In the genomic region with DNA sequence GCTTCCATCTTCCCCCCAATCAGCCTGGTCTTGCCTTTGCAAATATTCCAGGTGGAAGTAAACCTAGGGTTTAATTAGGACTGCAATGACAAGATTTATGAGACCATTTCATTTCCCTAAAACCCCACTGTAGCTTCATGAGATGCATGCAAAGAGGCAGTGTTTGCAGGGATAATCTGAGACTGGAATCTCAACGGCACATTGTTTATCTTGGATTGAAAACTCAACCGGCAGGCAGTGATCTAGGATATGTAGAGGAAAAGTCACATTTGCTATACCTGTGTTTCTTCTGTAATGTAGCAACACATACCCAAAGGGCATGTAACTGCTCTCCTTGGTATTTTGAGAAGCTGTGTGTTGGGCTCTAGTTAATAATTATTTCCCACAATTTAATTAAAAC, we compare ENCODE assay signal across 29 cellular contexts. TPM values are rescaled to one million over a fixed set of nuclear protein-coding genes. Genes with fewer than 3 reads are reported as not detected.
"Had no signal": no experiment of that assay in that cellular context is flagged by ENCODE, and none has a peak within 500 bp of the region (broad histone marks: within the 10 kb centered on the region; RNA-seq: fewer than 3 reads in every experiment).

No MANE protein-coding gene starts in this region.

- H3K36me3 ChIP-seq: gastroesophageal sphincter, heart left ventricle, sigmoid colon, stomach, thyroid gland, vagina had no signal

- H3K4me1 Mint-ChIP-seq: endodermal cell; memory B cell; naive B cell; neural crest cell; stimulated activated effector memory CD8-positive, alpha-beta T cell treated with anti-CD3 and anti-CD28 coated beads, Interleukin-12 subunit alpha, Interleukin-12 subunit beta, amount 100 ng/mL, for 72 hours had no signal

- H2AFZ ChIP-seq: hepatocyte, parathyroid adenoma had no signal

- H3K27ac Mint-ChIP-seq: endodermal cell; memory B cell; naive B cell; natural killer cell treated with Interleukin-12 subunit alpha and Interleukin-12 subunit beta and Interleukin-15 and Interleukin-18, amount 100 ng/mL, for 72 hours; progenitor cell of endocrine pancreas; stimulated activated effector memory CD8-positive, alpha-beta T cell treated with anti-CD3 and anti-CD28 coated beads, Interleukin-12 subunit alpha, Interleukin-12 subunit beta, amount 100 ng/mL, for 72 hours had no signal

- H3K79me2 ChIP-seq: hepatocyte, parathyroid adenoma had no signal

- ATAC-seq: esophagus mucosa; foreskin keratinocyte; gastroesophageal sphincter; heart left ventricle; left lobe of liver; mucosa of descending colon; natural killer cell treated with Interleukin-12 subunit alpha and Interleukin-12 subunit beta and Interleukin-15 and Interleukin-18, amount 100 ng/mL, for 72 hours; right cardiac atrium; stimulated activated effector memory CD8-positive, alpha-beta T cell treated with anti-CD3 and anti-CD28 coated beads, Interleukin-12 subunit alpha, Interleukin-12 subunit beta, amount 100 ng/mL, for 72 hours had no signal

- H3K27ac ChIP-seq: dorsolateral prefrontal cortex, epithelial cell of prostate, foreskin keratinocyte, gastroesophageal sphincter, heart left ventricle, hepatocyte, parathyroid adenoma, sigmoid colon, stomach, thyroid gland, vagina had no signal

- H3K36me3 Mint-ChIP-seq: memory B cell; natural killer cell treated with Interleukin-12 subunit alpha and Interleukin-12 subunit beta and Interleukin-15 and Interleukin-18, amount 100 ng/mL, for 72 hours; stimulated activated effector memory CD8-positive, alpha-beta T cell treated with anti-CD3 and anti-CD28 coated beads, Interleukin-12 subunit alpha, Interleukin-12 subunit beta, amount 100 ng/mL, for 72 hours had no signal

- H3K9ac ChIP-seq: parathyroid adenoma had no signal

- H3K4me1 ChIP-seq: foreskin keratinocyte, gastroesophageal sphincter, heart left ventricle, parathyroid adenoma, sigmoid colon, stomach, thyroid gland, vagina had no signal

- H3K9me3 Mint-ChIP-seq: endodermal cell had no signal

- H3K4me3 Mint-ChIP-seq: endodermal cell; memory B cell; naive B cell; natural killer cell treated with Interleukin-12 subunit alpha and Interleukin-12 subunit beta and Interleukin-15 and Interleukin-18, amount 100 ng/mL, for 72 hours; neural crest cell; stimulated activated effector memory CD8-positive, alpha-beta T cell treated with anti-CD3 and anti-CD28 coated beads, Interleukin-12 subunit alpha, Interleukin-12 subunit beta, amount 100 ng/mL, for 72 hours had no signal

- H3K4me3 ChIP-seq: dorsolateral prefrontal cortex, gastroesophageal sphincter, heart left ventricle, hepatocyte, lung, mucosa of descending colon, sigmoid colon, stomach, thyroid gland, vagina had no signal

- H3K4me2 ChIP-seq: hepatocyte had no signal

- H3K27me3 ChIP-seq: dorsolateral prefrontal cortex, hepatocyte, sigmoid colon, stomach, thyroid gland, vagina had no signal

- H3K9me3 ChIP-seq: gastroesophageal sphincter, heart left ventricle, mucosa of descending colon, sigmoid colon, stomach, thyroid gland, vagina had no signal

- H3K27me3 Mint-ChIP-seq: natural killer cell treated with Interleukin-12 subunit alpha and Interleukin-12 subunit beta and Interleukin-15 and Interleukin-18, amount 100 ng/mL, for 72 hours had no signal

- DNase-seq: dorsolateral prefrontal cortex; effector CD4-positive, alpha-beta T cell; endodermal cell; foreskin keratinocyte; heart left ventricle; kidney; mucosa of descending colon; naive B cell; right cardiac atrium; sigmoid colon; stimulated activated CD4-positive, alpha-beta T cell treated with anti-CD3 and anti-CD28 coated beads, Interleukin-2, amount 100 ng/mL, for 24 hours; stimulated activated CD4-positive, alpha-beta T cell treated with anti-CD3 and anti-CD28 coated beads, Interleukin-4, amount 100 ng/mL, for 24 hours; stimulated activated naive CD4-positive, alpha-beta T cell treated with Interleukin-2 at 50 U/mL for 16 hours; stomach; thyroid gland; trophoblast cell had no signal

RNA-seq across cellular contexts. Expression of gene CLSTN2, which starts 18.7 kb away (rescaled TPM):
- total RNA-seq: natural killer cell treated with Interleukin-12 subunit alpha and Interleukin-12 subunit beta and Interleukin-15 and Interleukin-18, amount 100 ng/mL, for 72 hours had no signal
